Comparison of ENCODE assay signal across 1 cellular context in the genomic region with DNA sequence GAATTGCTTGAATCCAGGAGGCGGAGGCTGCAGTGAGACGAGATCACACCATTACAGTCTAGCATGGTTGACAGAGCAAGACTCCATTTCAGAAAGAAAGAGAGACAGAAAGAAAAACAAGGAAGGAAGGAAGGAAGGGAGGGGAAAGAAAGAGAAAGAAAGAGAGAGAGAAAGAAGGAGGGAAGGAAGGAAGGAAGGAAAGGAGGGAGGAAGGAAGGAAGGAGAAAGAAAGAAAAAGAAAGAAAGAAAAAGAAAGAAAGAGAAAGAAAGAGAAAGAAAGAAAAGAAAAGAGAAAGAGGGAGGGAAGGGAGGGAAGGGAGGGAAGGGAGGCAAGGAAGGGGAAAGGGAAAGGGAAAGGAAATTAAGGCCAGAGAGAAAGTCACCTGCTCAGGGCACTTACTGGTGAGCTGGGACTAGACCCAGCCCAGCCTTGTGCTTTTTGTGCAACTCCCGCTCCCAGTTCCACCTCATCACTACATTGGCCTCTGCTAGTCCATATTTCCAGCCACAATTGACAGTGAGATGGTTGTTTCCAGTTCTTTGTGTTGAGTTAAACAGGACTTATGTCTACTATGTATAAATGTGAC.
TF ChIP-seq lines count a peak whose summit lies in the region.

No MANE protein-coding gene starts in this region.

TF ChIP-seq in GM23338, 12 proteins besides CTCF, POLR2A, EP300 and RAD21:
- TF ChIP-seq EZH2phosphoT487 (IDR thresholded peaks at IDR 0.05; ENCODE audit: unreplicated experiment) (no peak), CREB1 (CRISPR knock-in tag; IDR thresholded peaks at IDR 0.05; ENCODE audit: low read depth) (no peak), ZNF114 (CRISPR knock-in tag; IDR thresholded peaks at IDR 0.05) (no peak), STAT1 (IDR thresholded peaks at IDR 0.05; ENCODE audit: unreplicated experiment) (no peak), EZH2 (IDR thresholded peaks at IDR 0.05; ENCODE audit: low read depth, unreplicated experiment) (no peak), NANOG (IDR thresholded peaks at IDR 0.05; ENCODE audit: borderline replicate concordance) (no peak), JUNB (IDR thresholded peaks at IDR 0.05; ENCODE audit: unreplicated experiment) (no peak), POLR2AphosphoS5 (IDR thresholded peaks at IDR 0.05; ENCODE audit: low read depth) (no peak), ZNF331 (CRISPR knock-in tag; IDR thresholded peaks at IDR 0.05; ENCODE audit: low read depth) (no peak)
- TF ChIP-seq, protein P1, sequence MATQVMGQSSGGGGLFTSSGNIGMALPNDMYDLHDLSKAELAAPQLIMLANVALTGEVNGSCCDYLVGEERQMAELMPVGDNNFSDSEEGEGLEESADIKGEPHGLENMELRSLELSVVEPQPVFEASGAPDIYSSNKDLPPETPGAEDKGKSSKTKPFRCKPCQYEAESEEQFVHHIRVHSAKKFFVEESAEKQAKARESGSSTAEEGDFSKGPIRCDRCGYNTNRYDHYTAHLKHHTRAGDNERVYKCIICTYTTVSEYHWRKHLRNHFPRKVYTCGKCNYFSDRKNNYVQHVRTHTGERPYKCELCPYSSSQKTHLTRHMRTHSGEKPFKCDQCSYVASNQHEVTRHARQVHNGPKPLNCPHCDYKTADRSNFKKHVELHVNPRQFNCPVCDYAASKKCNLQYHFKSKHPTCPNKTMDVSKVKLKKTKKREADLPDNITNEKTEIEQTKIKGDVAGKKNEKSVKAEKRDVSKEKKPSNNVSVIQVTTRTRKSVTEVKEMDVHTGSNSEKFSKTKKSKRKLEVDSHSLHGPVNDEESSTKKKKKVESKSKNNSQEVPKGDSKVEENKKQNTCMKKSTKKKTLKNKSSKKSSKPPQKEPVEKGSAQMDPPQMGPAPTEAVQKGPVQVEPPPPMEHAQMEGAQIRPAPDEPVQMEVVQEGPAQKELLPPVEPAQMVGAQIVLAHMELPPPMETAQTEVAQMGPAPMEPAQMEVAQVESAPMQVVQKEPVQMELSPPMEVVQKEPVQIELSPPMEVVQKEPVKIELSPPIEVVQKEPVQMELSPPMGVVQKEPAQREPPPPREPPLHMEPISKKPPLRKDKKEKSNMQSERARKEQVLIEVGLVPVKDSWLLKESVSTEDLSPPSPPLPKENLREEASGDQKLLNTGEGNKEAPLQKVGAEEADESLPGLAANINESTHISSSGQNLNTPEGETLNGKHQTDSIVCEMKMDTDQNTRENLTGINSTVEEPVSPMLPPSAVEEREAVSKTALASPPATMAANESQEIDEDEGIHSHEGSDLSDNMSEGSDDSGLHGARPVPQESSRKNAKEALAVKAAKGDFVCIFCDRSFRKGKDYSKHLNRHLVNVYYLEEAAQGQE (IDR thresholded peaks at IDR 0.05; ENCODE audit: unreplicated experiment): no peak
- TF ChIP-seq, protein P2, sequence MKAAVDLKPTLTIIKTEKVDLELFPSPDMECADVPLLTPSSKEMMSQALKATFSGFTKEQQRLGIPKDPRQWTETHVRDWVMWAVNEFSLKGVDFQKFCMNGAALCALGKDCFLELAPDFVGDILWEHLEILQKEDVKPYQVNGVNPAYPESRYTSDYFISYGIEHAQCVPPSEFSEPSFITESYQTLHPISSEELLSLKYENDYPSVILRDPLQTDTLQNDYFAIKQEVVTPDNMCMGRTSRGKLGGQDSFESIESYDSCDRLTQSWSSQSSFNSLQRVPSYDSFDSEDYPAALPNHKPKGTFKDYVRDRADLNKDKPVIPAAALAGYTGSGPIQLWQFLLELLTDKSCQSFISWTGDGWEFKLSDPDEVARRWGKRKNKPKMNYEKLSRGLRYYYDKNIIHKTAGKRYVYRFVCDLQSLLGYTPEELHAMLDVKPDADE (IDR thresholded peaks at IDR 0.05): no peak
- TF ChIP-seq, protein P3, sequence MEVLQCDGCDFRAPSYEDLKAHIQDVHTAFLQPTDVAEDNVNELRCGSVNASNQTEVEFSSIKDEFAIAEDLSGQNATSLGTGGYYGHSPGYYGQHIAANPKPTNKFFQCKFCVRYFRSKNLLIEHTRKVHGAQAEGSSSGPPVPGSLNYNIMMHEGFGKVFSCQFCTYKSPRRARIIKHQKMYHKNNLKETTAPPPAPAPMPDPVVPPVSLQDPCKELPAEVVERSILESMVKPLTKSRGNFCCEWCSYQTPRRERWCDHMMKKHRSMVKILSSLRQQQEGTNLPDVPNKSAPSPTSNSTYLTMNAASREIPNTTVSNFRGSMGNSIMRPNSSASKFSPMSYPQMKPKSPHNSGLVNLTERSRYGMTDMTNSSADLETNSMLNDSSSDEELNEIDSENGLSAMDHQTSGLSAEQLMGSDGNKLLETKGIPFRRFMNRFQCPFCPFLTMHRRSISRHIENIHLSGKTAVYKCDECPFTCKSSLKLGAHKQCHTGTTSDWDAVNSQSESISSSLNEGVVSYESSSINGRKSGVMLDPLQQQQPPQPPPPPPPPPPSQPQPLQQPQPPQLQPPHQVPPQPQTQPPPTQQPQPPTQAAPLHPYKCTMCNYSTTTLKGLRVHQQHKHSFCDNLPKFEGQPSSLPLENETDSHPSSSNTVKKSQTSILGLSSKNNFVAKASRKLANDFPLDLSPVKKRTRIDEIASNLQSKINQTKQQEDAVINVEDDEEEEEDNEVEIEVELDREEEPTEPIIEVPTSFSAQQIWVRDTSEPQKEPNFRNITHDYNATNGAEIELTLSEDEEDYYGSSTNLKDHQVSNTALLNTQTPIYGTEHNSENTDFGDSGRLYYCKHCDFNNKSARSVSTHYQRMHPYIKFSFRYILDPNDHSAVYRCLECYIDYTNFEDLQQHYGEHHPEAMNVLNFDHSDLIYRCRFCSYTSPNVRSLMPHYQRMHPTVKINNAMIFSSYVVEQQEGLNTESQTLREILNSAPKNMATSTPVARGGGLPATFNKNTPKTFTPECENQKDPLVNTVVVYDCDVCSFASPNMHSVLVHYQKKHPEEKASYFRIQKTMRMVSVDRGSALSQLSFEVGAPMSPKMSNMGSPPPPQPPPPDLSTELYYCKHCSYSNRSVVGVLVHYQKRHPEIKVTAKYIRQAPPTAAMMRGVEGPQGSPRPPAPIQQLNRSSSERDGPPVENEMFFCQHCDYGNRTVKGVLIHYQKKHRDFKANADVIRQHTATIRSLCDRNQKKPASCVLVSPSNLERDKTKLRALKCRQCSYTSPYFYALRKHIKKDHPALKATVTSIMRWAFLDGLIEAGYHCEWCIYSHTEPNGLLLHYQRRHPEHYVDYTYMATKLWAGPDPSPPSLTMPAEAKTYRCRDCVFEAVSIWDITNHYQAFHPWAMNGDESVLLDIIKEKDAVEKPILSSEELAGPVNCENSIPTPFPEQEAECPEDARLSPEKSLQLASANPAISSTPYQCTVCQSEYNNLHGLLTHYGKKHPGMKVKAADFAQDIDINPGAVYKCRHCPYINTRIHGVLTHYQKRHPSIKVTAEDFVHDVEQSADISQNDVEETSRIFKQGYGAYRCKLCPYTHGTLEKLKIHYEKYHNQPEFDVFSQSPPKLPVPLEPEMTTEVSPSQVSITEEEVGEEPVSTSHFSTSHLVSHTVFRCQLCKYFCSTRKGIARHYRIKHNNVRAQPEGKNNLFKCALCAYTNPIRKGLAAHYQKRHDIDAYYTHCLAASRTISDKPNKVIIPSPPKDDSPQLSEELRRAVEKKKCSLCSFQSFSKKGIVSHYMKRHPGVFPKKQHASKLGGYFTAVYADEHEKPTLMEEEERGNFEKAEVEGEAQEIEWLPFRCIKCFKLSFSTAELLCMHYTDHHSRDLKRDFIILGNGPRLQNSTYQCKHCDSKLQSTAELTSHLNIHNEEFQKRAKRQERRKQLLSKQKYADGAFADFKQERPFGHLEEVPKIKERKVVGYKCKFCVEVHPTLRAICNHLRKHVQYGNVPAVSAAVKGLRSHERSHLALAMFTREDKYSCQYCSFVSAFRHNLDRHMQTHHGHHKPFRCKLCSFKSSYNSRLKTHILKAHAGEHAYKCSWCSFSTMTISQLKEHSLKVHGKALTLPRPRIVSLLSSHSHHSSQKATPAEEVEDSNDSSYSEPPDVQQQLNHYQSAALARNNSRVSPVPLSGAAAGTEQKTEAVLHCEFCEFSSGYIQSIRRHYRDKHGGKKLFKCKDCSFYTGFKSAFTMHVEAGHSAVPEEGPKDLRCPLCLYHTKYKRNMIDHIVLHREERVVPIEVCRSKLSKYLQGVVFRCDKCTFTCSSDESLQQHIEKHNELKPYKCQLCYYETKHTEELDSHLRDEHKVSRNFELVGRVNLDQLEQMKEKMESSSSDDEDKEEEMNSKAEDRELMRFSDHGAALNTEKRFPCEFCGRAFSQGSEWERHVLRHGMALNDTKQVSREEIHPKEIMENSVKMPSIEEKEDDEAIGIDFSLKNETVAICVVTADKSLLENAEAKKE (CRISPR knock-in tag; IDR thresholded peaks at IDR 0.05): no peak
